19 cellular contexts compared by ENCODE assay signal in genomic region chr9:132780230-132781007, GRCh38.
DNase-seq lines count a peak whose midpoint lies in the region; ATAC-seq and TF ChIP-seq lines count a peak whose summit lies in the region.
"Had no signal": no experiment of that assay in that cellular context is flagged by ENCODE, and none has a peak within 500 bp of the region (broad histone marks: within the 10 kb centered on the region; RNA-seq: fewer than 3 reads in every experiment).

No MANE protein-coding gene starts in this region.

- ATAC-seq in activated CD4-positive, alpha-beta T cell treated with anti-CD3 and anti-CD28 coated beads for 36 hours = peak; percentile 68
- peak; percentile 64 for ATAC-seq in stimulated activated memory B cell treated with anti-CD40 and anti-IgM and Interleukin-4, amounts not matched to agents 10 μg/mL and 1 μg/mL and 100 μg/mL, for 72 hours
- ATAC-seq in Right ventricle myocardium superior (ENCODE audit: poor library complexity) = no peak
- ATAC-seq: body of pancreas, heart right ventricle, PC-3, right lobe of liver, upper lobe of right lung had no signal

- peaks cover 12% of the 10 kb centered on the region for H3K4me1 Mint-ChIP-seq in activated CD4-positive, alpha-beta T cell treated with anti-CD3 and anti-CD28 coated beads for 36 hours
- peaks cover 12% of the 10 kb centered on the region for H3K4me1 Mint-ChIP-seq in activated CD4-positive, alpha-beta T cell treated with anti-CD3 and anti-CD28 coated beads, Interleukin-2, amount 10 ng/mL, durations not matched to agents 7 days and 5 days
- H3K4me1 Mint-ChIP-seq in T-helper 2 cell treated with Interferon-gamma antibody and Interleukin-4, amounts not matched to agents 5 μg/mL and 100 μg/mL, for 36 hours (ENCODE audit: low read depth) = peaks cover 13% of the 10 kb centered on the region
- H3K4me1 Mint-ChIP-seq in endodermal cell = peaks cover 40% of the 10 kb centered on the region
- H3K4me1 Mint-ChIP-seq in stimulated activated memory B cell treated with anti-CD40 and anti-IgM and Interleukin-4, amounts not matched to agents 10 μg/mL and 1 μg/mL and 100 μg/mL, for 72 hours = peaks cover 11% of the 10 kb centered on the region

- no peaks in the 10 kb centered on the region for H3K9me3 Mint-ChIP-seq in activated CD4-positive, alpha-beta T cell treated with anti-CD3 and anti-CD28 coated beads for 36 hours (ENCODE audit: low read depth)
- peaks cover 3% of the 10 kb centered on the region for H3K9me3 Mint-ChIP-seq in activated CD4-positive, alpha-beta T cell treated with anti-CD3 and anti-CD28 coated beads, Interleukin-2, amount 10 ng/mL, durations not matched to agents 7 days and 5 days
- no peaks in the 10 kb centered on the region for H3K9me3 Mint-ChIP-seq in T-helper 2 cell treated with Interferon-gamma antibody and Interleukin-4, amounts not matched to agents 5 μg/mL and 100 μg/mL, for 36 hours
- H3K9me3 Mint-ChIP-seq in endodermal cell = no peaks in the 10 kb centered on the region
- no peaks in the 10 kb centered on the region for H3K9me3 Mint-ChIP-seq in stimulated activated memory B cell treated with anti-CD40 and anti-IgM and Interleukin-4, amounts not matched to agents 10 μg/mL and 1 μg/mL and 100 μg/mL, for 72 hours

- intact Hi-C loops in activated CD4-positive, alpha-beta T cell treated with anti-CD3 and anti-CD28 coated beads for 36 hours (cut with DNase I, micrococcal nuclease) = no loop called here
- intact Hi-C loops in Right ventricle myocardium superior (cut with DNase I) = no loop called here

- H3K36me3 Mint-ChIP-seq in activated CD4-positive, alpha-beta T cell treated with anti-CD3 and anti-CD28 coated beads for 36 hours (ENCODE audit: low read depth) = no peaks in the 10 kb centered on the region
- H3K36me3 Mint-ChIP-seq in activated CD4-positive, alpha-beta T cell treated with anti-CD3 and anti-CD28 coated beads, Interleukin-2, amount 10 ng/mL, durations not matched to agents 7 days and 5 days (ENCODE audit: low read depth) = no peaks in the 10 kb centered on the region
- no peaks in the 10 kb centered on the region for H3K36me3 Mint-ChIP-seq in T-helper 2 cell treated with Interferon-gamma antibody and Interleukin-4, amounts not matched to agents 5 μg/mL and 100 μg/mL, for 36 hours (ENCODE audit: low read depth)
- no peaks in the 10 kb centered on the region for H3K36me3 Mint-ChIP-seq in endodermal cell (ENCODE audit: low read depth)
- no peaks in the 10 kb centered on the region for H3K36me3 Mint-ChIP-seq in stimulated activated memory B cell treated with anti-CD40 and anti-IgM and Interleukin-4, amounts not matched to agents 10 μg/mL and 1 μg/mL and 100 μg/mL, for 72 hours

- peak; percentile 28 for DNase-seq in activated CD4-positive, alpha-beta T cell treated with anti-CD3 and anti-CD28 coated beads for 36 hours
- no peak for DNase-seq in activated CD4-positive, alpha-beta T cell treated with anti-CD3 and anti-CD28 coated beads, Interleukin-2, amount 10 ng/mL, durations not matched to agents 7 days and 5 days
- peak; percentile 36 for DNase-seq in T-helper 2 cell treated with Interferon-gamma antibody and Interleukin-4, amounts not matched to agents 5 μg/mL and 100 μg/mL, for 36 hours (ENCODE audit: low spot score)
- DNase-seq in endodermal cell (peak; percentile 33), GOT3 (lab: John Stamatoyannopoulos, UW) (no peak), foreskin fibroblast (no peak), Right ventricle myocardium superior (no peak)
- DNase-seq: body of pancreas; C1 segment of cervical spinal cord; heart right ventricle; NCI-H146; NCI-H774; occipital lobe; PC-3; right lobe of liver; SJCRH30; stimulated activated naive CD4-positive, alpha-beta T cell treated with Interleukin-2 at 50 U/mL for 16 hours; upper lobe of right lung had no signal

- no peaks in the 10 kb centered on the region for H3K9me3 ChIP-seq in endodermal cell (ENCODE audit: control insufficient read depth, low read length)
- H3K9me3 ChIP-seq: body of pancreas, heart right ventricle, right lobe of liver, SJCRH30, upper lobe of right lung had no signal

- H3K27ac ChIP-seq in endodermal cell (ENCODE audit: low read depth, low read length) = no peak overlapping the region
- H3K27ac ChIP-seq: body of pancreas, heart right ventricle, right lobe of liver, SJCRH30, upper lobe of right lung had no signal

- H3K27me3 ChIP-seq in endodermal cell (ENCODE audit: control insufficient read depth, insufficient read depth, low read length, poor library complexity, severe bottlenecking) = peaks cover 6% of the 10 kb centered on the region
- H3K27me3 ChIP-seq: body of pancreas, right lobe of liver had no signal

- POLR2A ChIA-PET in activated CD4-positive, alpha-beta T cell treated with anti-CD3 and anti-CD28 coated beads for 36 hours (lab: Charles Lee) = no interaction called here
- POLR2A ChIA-PET in activated CD4-positive, alpha-beta T cell treated with anti-CD3 and anti-CD28 coated beads, Interleukin-2, amount 10 ng/mL, durations not matched to agents 7 days and 5 days (lab: Charles Lee) = interaction anchor here (0.7 kb wide), 1 partner anchor 650 kb away, joined by 4 read pairs; no protein-coding TSS in a partner anchor

- H3K4me3 ChIP-seq in endodermal cell (ENCODE audit: low read length) = no peak overlapping the region
- no peak overlapping the region for H3K4me3 ChIP-seq in foreskin fibroblast (ENCODE audit: low read depth in 1 of 2, low read length in 2 of 2)
- H3K4me3 ChIP-seq: body of pancreas, heart right ventricle, right lobe of liver, SJCRH30, upper lobe of right lung had no signal

- CTCF ChIA-PET in activated CD4-positive, alpha-beta T cell treated with anti-CD3 and anti-CD28 coated beads for 36 hours (lab: Charles Lee) = interaction anchor here (2.0 kb wide), 1 partner anchor 11 kb away, joined by 14 read pairs; no protein-coding TSS in a partner anchor
- CTCF ChIA-PET in activated CD4-positive, alpha-beta T cell treated with anti-CD3 and anti-CD28 coated beads, Interleukin-2, amount 10 ng/mL, durations not matched to agents 7 days and 5 days (lab: Charles Lee) = no interaction called here

- H3K27ac Mint-ChIP-seq in activated CD4-positive, alpha-beta T cell treated with anti-CD3 and anti-CD28 coated beads for 36 hours = peak overlapping the region; percentile 42
- H3K27ac Mint-ChIP-seq in activated CD4-positive, alpha-beta T cell treated with anti-CD3 and anti-CD28 coated beads, Interleukin-2, amount 10 ng/mL, durations not matched to agents 7 days and 5 days = no peak overlapping the region
- H3K27ac Mint-ChIP-seq in T-helper 2 cell treated with Interferon-gamma antibody and Interleukin-4, amounts not matched to agents 5 μg/mL and 100 μg/mL, for 36 hours = peak overlapping the region; percentile 51
- no peak overlapping the region for H3K27ac Mint-ChIP-seq in endodermal cell
- H3K27ac Mint-ChIP-seq in stimulated activated memory B cell treated with anti-CD40 and anti-IgM and Interleukin-4, amounts not matched to agents 10 μg/mL and 1 μg/mL and 100 μg/mL, for 72 hours = peak overlapping the region; percentile 35

- H3K4me3 Mint-ChIP-seq in activated CD4-positive, alpha-beta T cell treated with anti-CD3 and anti-CD28 coated beads for 36 hours = no peak overlapping the region
- H3K4me3 Mint-ChIP-seq in activated CD4-positive, alpha-beta T cell treated with anti-CD3 and anti-CD28 coated beads, Interleukin-2, amount 10 ng/mL, durations not matched to agents 7 days and 5 days = no peak overlapping the region
- peak overlapping the region; percentile 11 for H3K4me3 Mint-ChIP-seq in T-helper 2 cell treated with Interferon-gamma antibody and Interleukin-4, amounts not matched to agents 5 μg/mL and 100 μg/mL, for 36 hours
- no peak overlapping the region for H3K4me3 Mint-ChIP-seq in endodermal cell
- H3K4me3 Mint-ChIP-seq in stimulated activated memory B cell treated with anti-CD40 and anti-IgM and Interleukin-4, amounts not matched to agents 10 μg/mL and 1 μg/mL and 100 μg/mL, for 72 hours = no peak overlapping the region

- H3K27me3 Mint-ChIP-seq in activated CD4-positive, alpha-beta T cell treated with anti-CD3 and anti-CD28 coated beads for 36 hours = peaks cover 22% of the 10 kb centered on the region
- peaks cover 32% of the 10 kb centered on the region for H3K27me3 Mint-ChIP-seq in activated CD4-positive, alpha-beta T cell treated with anti-CD3 and anti-CD28 coated beads, Interleukin-2, amount 10 ng/mL, durations not matched to agents 7 days and 5 days
- H3K27me3 Mint-ChIP-seq in T-helper 2 cell treated with Interferon-gamma antibody and Interleukin-4, amounts not matched to agents 5 μg/mL and 100 μg/mL, for 36 hours (ENCODE audit: low read depth) = peaks cover 16% of the 10 kb centered on the region
- H3K27me3 Mint-ChIP-seq in endodermal cell (ENCODE audit: insufficient read depth) = peaks cover 47% of the 10 kb centered on the region
- H3K27me3 Mint-ChIP-seq in stimulated activated memory B cell treated with anti-CD40 and anti-IgM and Interleukin-4, amounts not matched to agents 10 μg/mL and 1 μg/mL and 100 μg/mL, for 72 hours = peaks cover 42% of the 10 kb centered on the region

- no peak for TF ChIP-seq CTCF in endodermal cell (conservative IDR thresholded peaks at IDR 0.05)
- no peak for TF ChIP-seq CTCF in foreskin fibroblast (IDR thresholded peaks at IDR 0.05; ENCODE audit: low read depth, low read length)

- 83 to 100% methylated on average over 3 to 7 of the region's 8 CpGs for WGBS in endodermal cell (ENCODE audit: insufficient coverage in 1 of 2, insufficient read length in 1 of 2), 2 experiments

- H3K4me1 ChIP-seq in endodermal cell (ENCODE audit: control insufficient read depth, insufficient read depth, low read length) = no peaks in the 10 kb centered on the region
- H3K4me1 ChIP-seq: body of pancreas, heart right ventricle, right lobe of liver, SJCRH30, upper lobe of right lung had no signal

- no peak overlapping the region for H3K9ac ChIP-seq in endodermal cell (ENCODE audit: extremely low read depth, low read length, poor library complexity, severe bottlenecking)

- H3K36me3 ChIP-seq in endodermal cell (ENCODE audit: control insufficient read depth, insufficient read depth, low read length) = no peaks in the 10 kb centered on the region
- H3K36me3 ChIP-seq: heart right ventricle, right lobe of liver, SJCRH30, upper lobe of right lung had no signal

Comparison
In these comparisons a context has a peak if more than half of its experiments do, and no peak if none do; other contexts are left out.
1. DNase-seq: peak in activated CD4-positive, alpha-beta T cell treated with anti-CD3 and anti-CD28 coated beads for 36 hours (single experiment), T-helper 2 cell treated with Interferon-gamma antibody and Interleukin-4, amounts not matched to agents 5 μg/mL and 100 μg/mL, for 36 hours (single experiment) and endodermal cell (single experiment); none in activated CD4-positive, alpha-beta T cell treated with anti-CD3 and anti-CD28 coated beads, Interleukin-2, amount 10 ng/mL, durations not matched to agents 7 days and 5 days (single experiment), GOT3 (single experiment), foreskin fibroblast (0 of 2) and Right ventricle myocardium superior (single experiment).
2. H3K27ac Mint-ChIP-seq: peak in activated CD4-positive, alpha-beta T cell treated with anti-CD3 and anti-CD28 coated beads for 36 hours (single experiment), T-helper 2 cell treated with Interferon-gamma antibody and Interleukin-4, amounts not matched to agents 5 μg/mL and 100 μg/mL, for 36 hours (single experiment) and stimulated activated memory B cell treated with anti-CD40 and anti-IgM and Interleukin-4, amounts not matched to agents 10 μg/mL and 1 μg/mL and 100 μg/mL, for 72 hours (single experiment); none in activated CD4-positive, alpha-beta T cell treated with anti-CD3 and anti-CD28 coated beads, Interleukin-2, amount 10 ng/mL, durations not matched to agents 7 days and 5 days (single experiment) and endodermal cell (single experiment).